ENCODE assay signal across 1 cellular context in the genomic region with DNA sequence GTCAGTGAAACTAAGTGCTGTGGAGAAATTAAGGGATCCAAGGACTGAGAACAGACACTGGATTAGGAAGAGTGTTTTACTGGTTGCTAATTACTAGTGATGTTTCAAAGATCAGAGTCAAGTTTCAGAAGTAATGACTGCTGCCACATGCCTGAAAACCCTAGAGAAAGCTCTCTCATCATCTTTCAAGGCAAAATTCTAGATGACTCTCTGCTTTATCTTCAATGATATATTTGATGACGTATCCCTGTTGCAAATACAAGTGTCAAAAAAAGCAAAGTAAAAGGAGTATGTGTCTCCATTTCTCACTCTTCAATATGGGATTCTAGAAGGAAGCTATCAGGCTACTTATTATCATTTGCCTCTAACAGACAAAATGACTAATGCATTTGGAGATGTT.
TF ChIP-seq lines count a peak whose summit lies in the region.

No MANE protein-coding gene starts in this region.

TF ChIP-seq in HepG2, 621 proteins besides CTCF, POLR2A, EP300 and RAD21:
- peak; percentile 81 for TF ChIP-seq CREB1 (IDR thresholded peaks at IDR 0.05)
- no peak for TF ChIP-seq CREB1 (CRISPR knock-in tag; IDR thresholded peaks at IDR 0.05)
- no peak for TF ChIP-seq ZNF839 (CRISPR knock-in tag; IDR thresholded peaks at IDR 0.05; ENCODE audit: borderline replicate concordance)
- peak; percentile 59; the same call in 1 of the 2 replicates for TF ChIP-seq ATF7 (IDR thresholded peaks at IDR 0.05)
- TF ChIP-seq ATF7 (CRISPR knock-in tag; IDR thresholded peaks at IDR 0.05) = no peak
